ENCODE assay signal across 28 cellular contexts in the genomic region with DNA sequence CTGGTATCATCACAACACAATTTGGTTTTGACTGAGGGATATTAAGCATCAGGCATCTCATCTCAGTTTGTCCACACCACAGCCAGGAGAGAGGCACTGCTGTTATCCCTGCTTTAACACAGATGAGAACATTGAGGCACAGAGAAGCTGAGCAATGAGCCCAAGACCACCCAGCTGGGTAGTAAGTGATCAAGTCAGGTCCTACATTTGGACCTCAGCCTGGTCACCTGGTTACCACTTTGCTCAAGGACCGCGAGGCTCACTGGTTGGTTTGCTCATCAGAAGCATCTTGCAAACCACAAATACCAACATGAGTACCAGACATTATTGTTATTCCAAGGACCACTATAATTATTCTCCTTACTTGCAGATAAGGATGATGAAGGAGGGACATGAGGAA.
"Had no signal": no experiment of that assay in that cellular context is flagged by ENCODE, and none has a peak within 500 bp of the region (broad histone marks: within the 10 kb centered on the region; RNA-seq: fewer than 3 reads in every experiment).

No MANE protein-coding gene starts in this region.

- H3K4me3 ChIP-seq: neural progenitor cell, ovary, psoas muscle, right lobe of liver, sigmoid colon, suprapubic skin, testis, tibial artery, transverse colon, upper lobe of left lung had no signal

- H3K27me3 ChIP-seq: neural progenitor cell, ovary, right lobe of liver, sigmoid colon, suprapubic skin, testis, tibial artery, transverse colon, upper lobe of left lung had no signal

- H3K27ac Mint-ChIP-seq: naive thymus-derived CD4-positive, alpha-beta T cell; natural killer cell; nephron; neural progenitor cell; progenitor cell of endocrine pancreas; stimulated activated effector memory CD8-positive, alpha-beta T cell treated with anti-CD3 and anti-CD28 coated beads, Interleukin-12 subunit alpha, Interleukin-12 subunit beta, amount 100 ng/mL, for 72 hours; stimulated activated naive B cell treated with anti-CD40 and anti-IgM and Interleukin-4, amounts not matched to agents 10 μg/mL and 1 μg/mL and 100 μg/mL, for 72 hours; stimulated activated naive CD8-positive, alpha-beta T cell treated with anti-CD3 and anti-CD28 coated beads, Interleukin-15, Interleukin-2, amounts not matched to agents 100 ng/mL and 50 ng/mL, for 24 hours had no signal

- DNase-seq: naive thymus-derived CD4-positive, alpha-beta T cell; natural killer cell; occipital lobe; ovary; posterior cingulate gyrus; psoas muscle; right cardiac atrium; right lobe of liver; sigmoid colon; small intestine; stimulated activated CD4-positive, alpha-beta T cell treated with anti-CD3 and anti-CD28 coated beads, Interleukin-15, amount 100 ng/mL, for 24 hours; stimulated activated CD4-positive, alpha-beta T cell treated with anti-CD3 and anti-CD28 coated beads, Interleukin-2, amount 100 ng/mL, for 24 hours; stimulated activated CD4-positive, alpha-beta T cell treated with anti-CD3 and anti-CD28 coated beads, Interleukin-2, amount 100 ng/mL, for 48 hours; stimulated activated CD4-positive, alpha-beta T cell treated with anti-CD3 and anti-CD28 coated beads, Interleukin-4, amount 100 ng/mL, for 24 hours; stimulated activated naive B cell treated with anti-CD40 and anti-IgM and Interleukin-4, amounts not matched to agents 10 μg/mL and 1 μg/mL and 100 μg/mL, for 72 hours; stimulated activated naive CD4-positive, alpha-beta T cell treated with Interleukin-2 at 50 U/mL for 16 hours; substantia nigra; testis; tibial artery; transverse colon; upper lobe of left lung had no signal

- ATAC-seq: naive thymus-derived CD4-positive, alpha-beta T cell; natural killer cell; psoas muscle; right cardiac atrium; stimulated activated effector memory CD8-positive, alpha-beta T cell treated with anti-CD3 and anti-CD28 coated beads, Interleukin-12 subunit alpha, Interleukin-12 subunit beta, amount 100 ng/mL, for 72 hours; stimulated activated naive B cell treated with anti-CD40 and anti-IgM and Interleukin-4, amounts not matched to agents 10 μg/mL and 1 μg/mL and 100 μg/mL, for 72 hours had no signal

- H3K27me3 Mint-ChIP-seq: naive thymus-derived CD4-positive, alpha-beta T cell; stimulated activated naive B cell treated with anti-CD40 and anti-IgM and Interleukin-4, amounts not matched to agents 10 μg/mL and 1 μg/mL and 100 μg/mL, for 72 hours; stimulated activated naive CD8-positive, alpha-beta T cell treated with anti-CD3 and anti-CD28 coated beads, Interleukin-15, Interleukin-2, amounts not matched to agents 100 ng/mL and 50 ng/mL, for 24 hours had no signal

- H3K27ac ChIP-seq: neural progenitor cell, ovary, parathyroid adenoma, psoas muscle, right lobe of liver, sigmoid colon, suprapubic skin, testis, tibial artery, transverse colon, upper lobe of left lung had no signal

- H3K4me3 Mint-ChIP-seq: naive thymus-derived CD4-positive, alpha-beta T cell; natural killer cell; nephron; neural progenitor cell; stimulated activated effector memory CD8-positive, alpha-beta T cell treated with anti-CD3 and anti-CD28 coated beads, Interleukin-12 subunit alpha, Interleukin-12 subunit beta, amount 100 ng/mL, for 72 hours; stimulated activated naive B cell treated with anti-CD40 and anti-IgM and Interleukin-4, amounts not matched to agents 10 μg/mL and 1 μg/mL and 100 μg/mL, for 72 hours; stimulated activated naive CD8-positive, alpha-beta T cell treated with anti-CD3 and anti-CD28 coated beads, Interleukin-15, Interleukin-2, amounts not matched to agents 100 ng/mL and 50 ng/mL, for 24 hours had no signal

- H3K4me1 ChIP-seq: neural progenitor cell, parathyroid adenoma, psoas muscle, right lobe of liver, sigmoid colon, suprapubic skin, testis, tibial artery, transverse colon, upper lobe of left lung had no signal

- H3K36me3 ChIP-seq: neural progenitor cell, ovary, right lobe of liver, sigmoid colon, suprapubic skin, tibial artery, transverse colon, upper lobe of left lung had no signal

- H3K4me1 Mint-ChIP-seq: naive thymus-derived CD4-positive, alpha-beta T cell; natural killer cell; nephron; neural progenitor cell; stimulated activated effector memory CD8-positive, alpha-beta T cell treated with anti-CD3 and anti-CD28 coated beads, Interleukin-12 subunit alpha, Interleukin-12 subunit beta, amount 100 ng/mL, for 72 hours; stimulated activated naive B cell treated with anti-CD40 and anti-IgM and Interleukin-4, amounts not matched to agents 10 μg/mL and 1 μg/mL and 100 μg/mL, for 72 hours had no signal

- H3K9me3 ChIP-seq: ovary, psoas muscle, right lobe of liver, sigmoid colon, suprapubic skin, testis, tibial artery, transverse colon, upper lobe of left lung had no signal
